ENCODE assay signal across 18 cellular contexts in the genomic region with DNA sequence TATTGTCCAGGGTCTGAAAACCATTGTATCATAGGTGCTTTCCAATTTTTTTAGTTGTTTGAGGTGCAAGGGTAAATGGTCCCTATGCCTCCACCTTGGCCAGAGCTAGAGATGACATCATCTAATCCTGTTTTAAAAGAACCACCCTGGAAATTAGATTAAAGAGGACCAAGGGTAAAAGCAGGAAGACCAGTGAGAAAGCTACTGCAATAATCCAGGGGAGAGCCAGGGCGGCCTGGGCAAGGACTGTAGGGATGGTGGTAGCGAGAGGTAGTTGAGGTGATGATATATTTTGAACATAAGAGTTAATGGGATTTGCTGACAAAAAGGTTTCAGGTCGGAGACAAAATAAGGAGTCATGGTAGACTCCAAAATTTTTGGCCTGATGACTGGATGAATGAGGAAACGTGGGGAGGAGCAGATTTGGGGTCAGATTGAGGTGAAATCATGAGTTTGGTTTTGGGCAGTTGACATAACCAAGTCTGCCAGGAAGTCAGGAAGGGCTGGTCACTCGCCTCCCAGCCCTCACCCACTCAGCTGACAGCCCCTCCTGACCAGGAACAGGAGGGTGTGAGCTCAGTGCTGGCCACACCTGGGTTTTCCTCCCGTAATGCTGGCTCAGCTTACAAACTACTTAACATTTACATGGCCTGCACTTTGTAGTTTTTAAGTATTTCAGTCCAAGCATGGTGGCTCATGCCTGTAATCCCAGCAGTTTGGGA. TPM values are rescaled to one million over a fixed set of nuclear protein-coding genes. Genes with fewer than 3 reads are reported as not detected.
"Had no signal": no experiment of that assay in that cellular context is flagged by ENCODE, and none has a peak within 500 bp of the region (broad histone marks: within the 10 kb centered on the region; RNA-seq: fewer than 3 reads in every experiment).

No MANE protein-coding gene starts in this region.

- ATAC-seq: activated naive CD8-positive, alpha-beta T cell treated with anti-CD3 and anti-CD28 coated beads, Interleukin-2, amount 50 U/mL, for 24 hours; WTC11 had no signal

- H3K4me3 ChIP-seq: cardiac muscle cell, colonic mucosa, skin epidermis, thyroid gland, uterus had no signal

- FAIRE-seq: endothelial cell of umbilical vein had no signal

- H3K36me3 ChIP-seq: cardiac muscle cell, colonic mucosa, thyroid gland, uterus had no signal

- H3K4me1 ChIP-seq: colonic mucosa, parathyroid adenoma, thyroid gland, uterus had no signal

- H3K9ac ChIP-seq: parathyroid adenoma had no signal

- H3K9me3 ChIP-seq: colonic mucosa, thyroid gland, uterus had no signal

- H3K27me3 ChIP-seq: cardiac muscle cell, colonic mucosa, thyroid gland, uterus had no signal

- H3K27ac ChIP-seq: cardiac muscle cell, colonic mucosa, parathyroid adenoma, skin epidermis, thyroid gland, uterus had no signal

- DNase-seq: activated CD4-positive, alpha-beta T cell treated with anti-CD3 and anti-CD28 coated beads, Interleukin-2, amount 10 ng/mL, durations not matched to agents 24 days and 14 days; activated naive CD4-positive, alpha-beta T cell; activated naive CD8-positive, alpha-beta T cell treated with anti-CD3 and anti-CD28 coated beads, Interleukin-2, amount 50 U/mL, for 24 hours; colonic mucosa; effector CD4-positive, alpha-beta T cell; hypothalamus; retina; T-helper 1 cell; uterus had no signal

RNA-seq across cellular contexts. Expression of a gene that starts 23.0 kb away (rescaled TPM):
- total RNA-seq: lung microvascular endothelial cell had no signal

RNA-seq across cellular contexts. Expression of a gene that starts 42.9 kb away (rescaled TPM):
- total RNA-seq: cardiac muscle cell, colonic mucosa, endothelial cell of umbilical vein, lung microvascular endothelial cell, neural crest cell, thyroid gland, uterus, WTC11 had no signal
- polyA plus RNA-seq: cardiac muscle cell, endothelial cell of umbilical vein had no signal

RNA-seq across cellular contexts. Expression of a gene that starts 46.8 kb away (rescaled TPM):
- total RNA-seq: activated T-helper 1 cell treated with anti-CD3 and anti-CD28 coated beads, Interleukin-12 subunit alpha, Interleukin-12 subunit beta, Interleukin-2, Interleukin-4 antibody, amounts not matched to agents 30 ng/mL and 10 ng/mL and 1 ng/mL, durations not matched to agents 14 hours and 24 hours and 36 hours; endothelial cell of umbilical vein; lung microvascular endothelial cell had no signal
- polyA plus RNA-seq: endothelial cell of umbilical vein had no signal

RNA-seq across cellular contexts. Expression of a gene that starts 52.8 kb away (rescaled TPM):
- total RNA-seq: activated CD4-positive, alpha-beta T cell treated with anti-CD3 and anti-CD28 coated beads, Interleukin-2, amount 10 ng/mL, durations not matched to agents 24 days and 14 days; activated T-helper 1 cell treated with anti-CD3 and anti-CD28 coated beads, Interleukin-12 subunit alpha, Interleukin-12 subunit beta, Interleukin-2, Interleukin-4 antibody, amounts not matched to agents 30 ng/mL and 10 ng/mL and 1 ng/mL, durations not matched to agents 14 hours and 24 hours and 36 hours; cardiac muscle cell; endothelial cell of umbilical vein; lung microvascular endothelial cell; neural crest cell had no signal
- polyA plus RNA-seq: cardiac muscle cell, endothelial cell of umbilical vein had no signal
